ENCODE assay signal across 1 cellular context in the genomic region with DNA sequence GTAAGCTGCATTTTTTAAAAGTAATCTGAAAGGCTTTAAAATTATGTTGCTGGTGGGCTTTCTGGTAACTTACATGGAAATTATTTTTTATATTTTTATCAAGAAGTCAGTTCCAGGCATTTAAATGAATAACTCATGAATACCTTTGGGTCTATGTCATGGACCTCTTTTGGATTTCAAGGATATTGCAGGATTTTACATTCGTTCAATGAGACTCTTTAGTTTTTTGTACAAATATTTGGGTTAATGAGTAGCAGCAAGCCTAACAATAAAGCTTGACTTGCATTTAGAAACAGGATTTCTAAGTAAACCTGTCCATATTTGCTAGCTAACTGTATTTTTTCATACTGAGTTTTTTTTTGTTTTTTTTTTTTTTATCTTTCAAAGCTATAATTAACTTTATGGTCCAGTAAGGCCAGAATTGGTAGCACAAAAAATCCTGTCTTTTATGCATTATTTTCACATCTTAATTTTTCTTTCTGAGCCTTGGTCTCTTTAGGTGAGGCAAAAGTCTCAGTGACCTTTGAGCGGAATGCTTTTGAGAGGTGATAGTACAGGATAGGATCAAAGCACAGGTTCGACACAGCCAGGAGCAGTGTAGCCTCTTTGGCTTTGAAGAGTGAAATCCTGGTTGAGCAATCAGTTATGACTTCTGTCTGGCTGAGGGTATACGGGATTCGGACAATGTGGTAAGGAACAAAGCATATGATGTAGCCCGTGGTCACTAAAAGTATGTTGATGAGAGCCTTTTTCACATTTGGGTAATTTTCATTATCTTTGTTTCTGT.
TF ChIP-seq lines count a peak whose summit lies in the region.

No MANE protein-coding gene starts in this region.

TF ChIP-seq in HepG2, 621 proteins besides CTCF, POLR2A, EP300 and RAD21 (continued from another document and continues in another):
- no peak for TF ChIP-seq SNAPC4 (CRISPR knock-in tag; IDR thresholded peaks at IDR 0.05)
- TF ChIP-seq, protein P1, sequence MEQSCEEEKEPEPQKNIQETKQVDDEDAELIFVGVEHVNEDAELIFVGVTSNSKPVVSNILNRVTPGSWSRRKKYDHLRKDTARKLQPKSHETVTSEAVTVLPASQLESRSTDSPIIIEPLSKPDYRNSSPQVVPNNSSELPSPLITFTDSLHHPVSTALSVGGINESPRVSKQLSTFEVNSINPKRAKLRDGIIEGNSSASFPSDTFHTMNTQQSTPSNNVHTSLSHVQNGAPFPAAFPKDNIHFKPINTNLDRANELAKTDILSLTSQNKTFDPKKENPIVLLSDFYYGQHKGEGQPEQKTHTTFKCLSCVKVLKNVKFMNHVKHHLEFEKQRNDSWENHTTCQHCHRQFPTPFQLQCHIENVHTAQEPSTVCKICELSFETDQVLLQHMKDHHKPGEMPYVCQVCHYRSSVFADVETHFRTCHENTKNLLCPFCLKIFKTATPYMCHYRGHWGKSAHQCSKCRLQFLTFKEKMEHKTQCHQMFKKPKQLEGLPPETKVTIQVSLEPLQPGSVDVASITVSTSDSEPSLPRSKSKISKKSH (CRISPR knock-in tag; IDR thresholded peaks at IDR 0.05; ENCODE audit: borderline replicate concordance): no peak
- peak; percentile 36 for TF ChIP-seq DRAP1 (CRISPR knock-in tag; IDR thresholded peaks at IDR 0.05)
- peak; percentile 94 for TF ChIP-seq GATAD2A (CRISPR knock-in tag; IDR thresholded peaks at IDR 0.05)
- TF ChIP-seq ZSCAN22 (CRISPR knock-in tag; IDR thresholded peaks at IDR 0.05): no peak
- TF ChIP-seq HDAC2 (CRISPR knock-in tag; IDR thresholded peaks at IDR 0.05): peak; percentile 93
- no peak for TF ChIP-seq ZNF280D (CRISPR knock-in tag; IDR thresholded peaks at IDR 0.05)
- TF ChIP-seq RCOR2 (CRISPR knock-in tag; IDR thresholded peaks at IDR 0.05): peak; percentile 83
- no peak for TF ChIP-seq ARNT (IDR thresholded peaks at IDR 0.05)
- TF ChIP-seq SMAD1 (CRISPR knock-in tag; IDR thresholded peaks at IDR 0.05; ENCODE audit: borderline replicate concordance, low read depth): no peak
- TF ChIP-seq CBX1 (IDR thresholded peaks at IDR 0.05; ENCODE audit: low read depth): no peak
- TF ChIP-seq SOX13 (IDR thresholded peaks at IDR 0.05): peak; percentile 96
- peak in 1 of 2 experiments; percentile 99; a peak in 2 of 4 replicates for TF ChIP-seq SOX13 (CRISPR knock-in tag; conservative IDR thresholded peaks at IDR 0.05 in 1 of 2, IDR thresholded peaks at IDR 0.05 in 1 of 2)
- TF ChIP-seq CEBPZ (IDR thresholded peaks at IDR 0.05; ENCODE audit: low read length): no peak
- TF ChIP-seq GFI1 (CRISPR knock-in tag; IDR thresholded peaks at IDR 0.05; ENCODE audit: borderline replicate concordance): peak; percentile 90
- peak; percentile 86 for TF ChIP-seq HHEX (CRISPR knock-in tag; IDR thresholded peaks at IDR 0.05)
- TF ChIP-seq PHF5A (CRISPR knock-in tag; IDR thresholded peaks at IDR 0.05; ENCODE audit: low read depth, unreplicated experiment): no peak
- peak; percentile 88 for TF ChIP-seq ZNF710 (CRISPR knock-in tag; IDR thresholded peaks at IDR 0.05; ENCODE audit: borderline replicate concordance)
- peak; percentile 33; the same call in 1 of the 2 replicates for TF ChIP-seq ATF7 (IDR thresholded peaks at IDR 0.05)
- peak; percentile 78; the same call in 1 of the 2 replicates for TF ChIP-seq ATF7 (CRISPR knock-in tag; IDR thresholded peaks at IDR 0.05)
- TF ChIP-seq, protein P2, sequence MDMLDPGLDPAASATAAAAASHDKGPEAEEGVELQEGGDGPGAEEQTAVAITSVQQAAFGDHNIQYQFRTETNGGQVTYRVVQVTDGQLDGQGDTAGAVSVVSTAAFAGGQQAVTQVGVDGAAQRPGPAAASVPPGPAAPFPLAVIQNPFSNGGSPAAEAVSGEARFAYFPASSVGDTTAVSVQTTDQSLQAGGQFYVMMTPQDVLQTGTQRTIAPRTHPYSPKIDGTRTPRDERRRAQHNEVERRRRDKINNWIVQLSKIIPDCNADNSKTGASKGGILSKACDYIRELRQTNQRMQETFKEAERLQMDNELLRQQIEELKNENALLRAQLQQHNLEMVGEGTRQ (IDR thresholded peaks at IDR 0.05; ENCODE audit: low read depth, low read length): no peak
- TF ChIP-seq, protein P2 (CRISPR knock-in tag; IDR thresholded peaks at IDR 0.05; ENCODE audit: borderline replicate concordance): no peak
- TF ChIP-seq SALL1 (CRISPR knock-in tag; IDR thresholded peaks at IDR 0.05): peak; percentile 98
- TF ChIP-seq, protein P3, sequence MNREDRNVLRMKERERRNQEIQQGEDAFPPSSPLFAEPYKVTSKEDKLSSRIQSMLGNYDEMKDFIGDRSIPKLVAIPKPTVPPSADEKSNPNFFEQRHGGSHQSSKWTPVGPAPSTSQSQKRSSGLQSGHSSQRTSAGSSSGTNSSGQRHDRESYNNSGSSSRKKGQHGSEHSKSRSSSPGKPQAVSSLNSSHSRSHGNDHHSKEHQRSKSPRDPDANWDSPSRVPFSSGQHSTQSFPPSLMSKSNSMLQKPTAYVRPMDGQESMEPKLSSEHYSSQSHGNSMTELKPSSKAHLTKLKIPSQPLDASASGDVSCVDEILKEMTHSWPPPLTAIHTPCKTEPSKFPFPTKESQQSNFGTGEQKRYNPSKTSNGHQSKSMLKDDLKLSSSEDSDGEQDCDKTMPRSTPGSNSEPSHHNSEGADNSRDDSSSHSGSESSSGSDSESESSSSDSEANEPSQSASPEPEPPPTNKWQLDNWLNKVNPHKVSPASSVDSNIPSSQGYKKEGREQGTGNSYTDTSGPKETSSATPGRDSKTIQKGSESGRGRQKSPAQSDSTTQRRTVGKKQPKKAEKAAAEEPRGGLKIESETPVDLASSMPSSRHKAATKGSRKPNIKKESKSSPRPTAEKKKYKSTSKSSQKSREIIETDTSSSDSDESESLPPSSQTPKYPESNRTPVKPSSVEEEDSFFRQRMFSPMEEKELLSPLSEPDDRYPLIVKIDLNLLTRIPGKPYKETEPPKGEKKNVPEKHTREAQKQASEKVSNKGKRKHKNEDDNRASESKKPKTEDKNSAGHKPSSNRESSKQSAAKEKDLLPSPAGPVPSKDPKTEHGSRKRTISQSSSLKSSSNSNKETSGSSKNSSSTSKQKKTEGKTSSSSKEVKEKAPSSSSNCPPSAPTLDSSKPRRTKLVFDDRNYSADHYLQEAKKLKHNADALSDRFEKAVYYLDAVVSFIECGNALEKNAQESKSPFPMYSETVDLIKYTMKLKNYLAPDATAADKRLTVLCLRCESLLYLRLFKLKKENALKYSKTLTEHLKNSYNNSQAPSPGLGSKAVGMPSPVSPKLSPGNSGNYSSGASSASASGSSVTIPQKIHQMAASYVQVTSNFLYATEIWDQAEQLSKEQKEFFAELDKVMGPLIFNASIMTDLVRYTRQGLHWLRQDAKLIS (CRISPR knock-in tag; IDR thresholded peaks at IDR 0.05): no peak
- no peak for TF ChIP-seq ZNF775 (CRISPR knock-in tag; IDR thresholded peaks at IDR 0.05; ENCODE audit: borderline replicate concordance)
- TF ChIP-seq ZNF367 (CRISPR knock-in tag; IDR thresholded peaks at IDR 0.05; ENCODE audit: borderline replicate concordance): no peak
- no peak for TF ChIP-seq ZNF460 (CRISPR knock-in tag; IDR thresholded peaks at IDR 0.05; ENCODE audit: borderline replicate concordance)
- peak; percentile 51; the same call in 1 of the 2 replicates for TF ChIP-seq ZNF121 (CRISPR knock-in tag; IDR thresholded peaks at IDR 0.05)
